Comparison of ENCODE assay signal across 34 cellular contexts in genomic region chr5:7673658-7674057, GRCh38.
"Had no signal": no experiment of that assay in that cellular context is flagged by ENCODE, and none has a peak within 500 bp of the region (broad histone marks: within the 10 kb centered on the region; RNA-seq: fewer than 3 reads in every experiment).

No MANE protein-coding gene starts in this region.

- H3K9me3 ChIP-seq: ascending aorta, Peyer's patch, SJSA1, SK-N-SH had no signal

- H3K27me3 ChIP-seq: ascending aorta, Peyer's patch, SJSA1 had no signal

- H3K4me1 ChIP-seq: ascending aorta, SJSA1 had no signal

- H3K27ac Mint-ChIP-seq: activated CD4-positive, alpha-beta memory T cell treated with anti-CD3 and anti-CD28 coated beads, Interleukin-2, amount 10 ng/mL, durations not matched to agents 7 days and 5 days; activated CD8-positive, alpha-beta memory T cell treated with anti-CD3 and anti-CD28 coated beads, Interleukin-2, amount 10 ng/mL, durations not matched to agents 7 days and 5 days; activated naive CD8-positive, alpha-beta T cell treated with anti-CD3 and anti-CD28 coated beads for 36 hours; activated T-cell treated with anti-CD3 and anti-CD28 coated beads, Interleukin-2, amount 50 U/mL, for 72 hours; activated T-helper 17 cell treated with anti-CD3 and anti-CD28 coated beads, Interleukin-2, amount 50 U/mL, for 72 hours; brain; T-helper 17 cell had no signal

- H3K27me3 Mint-ChIP-seq: activated CD4-positive, alpha-beta memory T cell treated with anti-CD3 and anti-CD28 coated beads, Interleukin-2, amount 10 ng/mL, durations not matched to agents 7 days and 5 days; activated CD8-positive, alpha-beta memory T cell treated with anti-CD3 and anti-CD28 coated beads, Interleukin-2, amount 10 ng/mL, durations not matched to agents 7 days and 5 days; activated naive CD8-positive, alpha-beta T cell treated with anti-CD3 and anti-CD28 coated beads for 36 hours; brain had no signal

- H3K4me2 ChIP-seq: KMS-11, SK-N-SH had no signal

- H3K4me1 Mint-ChIP-seq: activated CD4-positive, alpha-beta memory T cell treated with anti-CD3 and anti-CD28 coated beads, Interleukin-2, amount 10 ng/mL, durations not matched to agents 7 days and 5 days; activated CD8-positive, alpha-beta memory T cell treated with anti-CD3 and anti-CD28 coated beads, Interleukin-2, amount 10 ng/mL, durations not matched to agents 7 days and 5 days; activated naive CD8-positive, alpha-beta T cell treated with anti-CD3 and anti-CD28 coated beads for 36 hours; activated T-helper 17 cell treated with anti-CD3 and anti-CD28 coated beads, Interleukin-2, amount 50 U/mL, for 72 hours; T-helper 17 cell had no signal

- ATAC-seq: activated CD8-positive, alpha-beta memory T cell treated with anti-CD3 and anti-CD28 coated beads, Interleukin-2, amount 10 ng/mL, durations not matched to agents 7 days and 5 days; activated T-cell treated with anti-CD3 and anti-CD28 coated beads, Interleukin-2, amount 50 U/mL, for 72 hours; activated T-helper 17 cell treated with anti-CD3 and anti-CD28 coated beads, Interleukin-2, amount 50 U/mL, for 72 hours; PC-3; T-helper 17 cell had no signal

- H3K36me3 ChIP-seq: ascending aorta, Peyer's patch, SJSA1 had no signal

- DNase-seq: activated CD4-positive, alpha-beta memory T cell treated with anti-CD3 and anti-CD28 coated beads, Interleukin-2, amount 10 ng/mL, durations not matched to agents 7 days and 5 days; activated CD4-positive, alpha-beta T cell treated with anti-CD3 and anti-CD28 coated beads for 1 hour; activated CD4-positive, alpha-beta T cell treated with anti-CD3 and anti-CD28 coated beads for 48 hours; activated CD4-positive, CD25-positive, alpha-beta regulatory T cell; activated CD8-positive, alpha-beta memory T cell treated with anti-CD3 and anti-CD28 coated beads for 24 hours; activated CD8-positive, alpha-beta memory T cell treated with anti-CD3 and anti-CD28 coated beads, Interleukin-2, amount 10 ng/mL, durations not matched to agents 7 days and 5 days; activated CD8-positive, alpha-beta memory T cell treated with anti-CD3 and anti-CD28 coated beads, Interleukin-2, amount 50 U/mL, for 48 hours; activated effector memory CD4-positive, alpha-beta T cell treated with anti-CD3 and anti-CD28 coated beads, Interleukin-2, amount 50 U/mL, for 16 hours; activated naive CD4-positive, alpha-beta T cell treated with anti-CD3 and anti-CD28 coated beads, Interleukin-2, amount 50 U/mL, for 16 hours; activated naive CD8-positive, alpha-beta T cell treated with anti-CD3 and anti-CD28 coated beads for 36 hours; activated T-cell treated with anti-CD3 and anti-CD28 coated beads, Interleukin-2, amount 50 U/mL, for 72 hours; amniotic stem cell; caudate nucleus; MM.1S; MV-4-11; NCI-H1092; NCI-H1436 treated with DMSO at 0.1 percent for 48 hours; NCI-H1694 treated with DMSO at 0.1 percent for 48 hours; NCI-H2029; NCI-H345; NCI-H524 treated with DMSO at 0.1 percent for 48 hours; NK-92 treated with Interleukin-12 subunit alpha and Interleukin-12 subunit beta, amount 100 ng/mL, for 24 hours; PC-3; Peyer's patch; RPMI8226; SHP77 treated with DMSO at 0.1 percent for 48 hours; SK-N-SH; T-helper 17 cell had no signal

- H3K9me3 Mint-ChIP-seq: activated CD4-positive, alpha-beta memory T cell treated with anti-CD3 and anti-CD28 coated beads, Interleukin-2, amount 10 ng/mL, durations not matched to agents 7 days and 5 days; activated naive CD8-positive, alpha-beta T cell treated with anti-CD3 and anti-CD28 coated beads for 36 hours; activated T-cell treated with anti-CD3 and anti-CD28 coated beads, Interleukin-2, amount 50 U/mL, for 72 hours; activated T-helper 17 cell treated with anti-CD3 and anti-CD28 coated beads, Interleukin-2, amount 50 U/mL, for 72 hours had no signal

- H3K36me3 Mint-ChIP-seq: activated CD8-positive, alpha-beta memory T cell treated with anti-CD3 and anti-CD28 coated beads, Interleukin-2, amount 10 ng/mL, durations not matched to agents 7 days and 5 days; activated naive CD8-positive, alpha-beta T cell treated with anti-CD3 and anti-CD28 coated beads for 36 hours had no signal

- H3K4me3 Mint-ChIP-seq: activated CD4-positive, alpha-beta memory T cell treated with anti-CD3 and anti-CD28 coated beads, Interleukin-2, amount 10 ng/mL, durations not matched to agents 7 days and 5 days; activated CD8-positive, alpha-beta memory T cell treated with anti-CD3 and anti-CD28 coated beads, Interleukin-2, amount 10 ng/mL, durations not matched to agents 7 days and 5 days; activated naive CD8-positive, alpha-beta T cell treated with anti-CD3 and anti-CD28 coated beads for 36 hours; activated T-cell treated with anti-CD3 and anti-CD28 coated beads, Interleukin-2, amount 50 U/mL, for 72 hours; activated T-helper 17 cell treated with anti-CD3 and anti-CD28 coated beads, Interleukin-2, amount 50 U/mL, for 72 hours; brain; T-helper 17 cell had no signal

- H3K27ac ChIP-seq: ascending aorta, KMS-11, Peyer's patch, SJSA1, VCaP had no signal

- H3K9ac ChIP-seq: KMS-11, SK-N-SH had no signal

- H3K4me3 ChIP-seq: ascending aorta, Peyer's patch, SJSA1 had no signal
